ENCODE assay signal across 1 cellular context in the genomic region with DNA sequence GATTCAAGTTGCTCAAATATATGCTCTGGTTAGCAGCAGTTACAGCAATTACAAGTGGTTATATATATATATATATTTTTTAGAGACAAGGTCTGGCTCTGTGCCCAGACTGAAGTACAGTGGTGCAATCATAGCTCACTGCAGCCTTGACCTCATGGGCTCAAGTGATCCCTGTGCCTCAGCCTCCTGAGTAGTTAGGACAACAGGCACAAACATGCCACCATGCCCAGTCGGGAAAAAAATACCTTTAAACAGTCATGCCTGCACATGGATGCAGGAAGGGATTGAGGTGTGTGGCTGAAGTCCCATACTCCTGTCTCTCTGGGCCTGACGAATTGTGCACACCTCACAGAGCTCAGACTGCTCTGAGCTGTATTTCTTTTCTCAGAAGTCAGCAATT.
A peak's percentile ranks its signal among the peaks of the same experiment; 100 is the strongest.
TF ChIP-seq lines count a peak whose summit lies in the region.

No MANE protein-coding gene starts in this region.

TF ChIP-seq in HepG2, 621 proteins besides CTCF, POLR2A, EP300 and RAD21 (continued from another document and continues in another):
- TF ChIP-seq, protein P1, sequence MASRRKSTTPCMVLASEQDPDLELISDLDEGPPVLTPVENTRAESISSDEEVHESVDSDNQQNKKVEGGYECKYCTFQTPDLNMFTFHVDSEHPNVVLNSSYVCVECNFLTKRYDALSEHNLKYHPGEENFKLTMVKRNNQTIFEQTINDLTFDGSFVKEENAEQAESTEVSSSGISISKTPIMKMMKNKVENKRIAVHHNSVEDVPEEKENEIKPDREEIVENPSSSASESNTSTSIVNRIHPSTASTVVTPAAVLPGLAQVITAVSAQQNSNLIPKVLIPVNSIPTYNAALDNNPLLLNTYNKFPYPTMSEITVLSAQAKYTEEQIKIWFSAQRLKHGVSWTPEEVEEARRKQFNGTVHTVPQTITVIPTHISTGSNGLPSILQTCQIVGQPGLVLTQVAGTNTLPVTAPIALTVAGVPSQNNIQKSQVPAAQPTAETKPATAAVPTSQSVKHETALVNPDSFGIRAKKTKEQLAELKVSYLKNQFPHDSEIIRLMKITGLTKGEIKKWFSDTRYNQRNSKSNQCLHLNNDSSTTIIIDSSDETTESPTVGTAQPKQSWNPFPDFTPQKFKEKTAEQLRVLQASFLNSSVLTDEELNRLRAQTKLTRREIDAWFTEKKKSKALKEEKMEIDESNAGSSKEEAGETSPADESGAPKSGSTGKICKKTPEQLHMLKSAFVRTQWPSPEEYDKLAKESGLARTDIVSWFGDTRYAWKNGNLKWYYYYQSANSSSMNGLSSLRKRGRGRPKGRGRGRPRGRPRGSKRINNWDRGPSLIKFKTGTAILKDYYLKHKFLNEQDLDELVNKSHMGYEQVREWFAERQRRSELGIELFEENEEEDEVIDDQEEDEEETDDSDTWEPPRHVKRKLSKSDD (CRISPR knock-in tag; IDR thresholded peaks at IDR 0.05; ENCODE audit: low read depth) = 0 out of 2 replicates have a peak, but pooled peaks have one; percentile 47
- no peak for TF ChIP-seq ZNF781 (CRISPR knock-in tag; IDR thresholded peaks at IDR 0.05; ENCODE audit: borderline replicate concordance, not compliant biosample characterization)
- no peak for TF ChIP-seq SUZ12 (IDR thresholded peaks at IDR 0.05; ENCODE audit: low read depth, low read length)
- no peak for TF ChIP-seq MAZ (IDR thresholded peaks at IDR 0.05; ENCODE audit: borderline replicate concordance, low read depth, low read length)
- TF ChIP-seq MAZ (CRISPR knock-in tag; IDR thresholded peaks at IDR 0.05; ENCODE audit: low read depth) = no peak
- peak; percentile 89 for TF ChIP-seq RARA (CRISPR knock-in tag; IDR thresholded peaks at IDR 0.05)
- peak; percentile 87 for TF ChIP-seq SALL1 (CRISPR knock-in tag; IDR thresholded peaks at IDR 0.05)
- no peak for TF ChIP-seq MTA3 (CRISPR knock-in tag; IDR thresholded peaks at IDR 0.05)
- 0 out of 2 replicates have a peak, but pooled peaks have one; percentile 50 for TF ChIP-seq IRF2 (CRISPR knock-in tag; IDR thresholded peaks at IDR 0.05)
- TF ChIP-seq AGO2 (optimal IDR thresholded peaks at IDR 0.05; ENCODE audit: low read depth, low read length) = no peak
- TF ChIP-seq CBX5 (CRISPR knock-in tag; IDR thresholded peaks at IDR 0.05; ENCODE audit: borderline replicate concordance) = peak; percentile 66; the same call in 1 of the 2 replicates
- TF ChIP-seq SOX6 (IDR thresholded peaks at IDR 0.05) = no peak
- TF ChIP-seq SOX6 (CRISPR knock-in tag; IDR thresholded peaks at IDR 0.05) = peak; percentile 46; the same call in 1 of the 2 replicates
- TF ChIP-seq, protein P2, sequence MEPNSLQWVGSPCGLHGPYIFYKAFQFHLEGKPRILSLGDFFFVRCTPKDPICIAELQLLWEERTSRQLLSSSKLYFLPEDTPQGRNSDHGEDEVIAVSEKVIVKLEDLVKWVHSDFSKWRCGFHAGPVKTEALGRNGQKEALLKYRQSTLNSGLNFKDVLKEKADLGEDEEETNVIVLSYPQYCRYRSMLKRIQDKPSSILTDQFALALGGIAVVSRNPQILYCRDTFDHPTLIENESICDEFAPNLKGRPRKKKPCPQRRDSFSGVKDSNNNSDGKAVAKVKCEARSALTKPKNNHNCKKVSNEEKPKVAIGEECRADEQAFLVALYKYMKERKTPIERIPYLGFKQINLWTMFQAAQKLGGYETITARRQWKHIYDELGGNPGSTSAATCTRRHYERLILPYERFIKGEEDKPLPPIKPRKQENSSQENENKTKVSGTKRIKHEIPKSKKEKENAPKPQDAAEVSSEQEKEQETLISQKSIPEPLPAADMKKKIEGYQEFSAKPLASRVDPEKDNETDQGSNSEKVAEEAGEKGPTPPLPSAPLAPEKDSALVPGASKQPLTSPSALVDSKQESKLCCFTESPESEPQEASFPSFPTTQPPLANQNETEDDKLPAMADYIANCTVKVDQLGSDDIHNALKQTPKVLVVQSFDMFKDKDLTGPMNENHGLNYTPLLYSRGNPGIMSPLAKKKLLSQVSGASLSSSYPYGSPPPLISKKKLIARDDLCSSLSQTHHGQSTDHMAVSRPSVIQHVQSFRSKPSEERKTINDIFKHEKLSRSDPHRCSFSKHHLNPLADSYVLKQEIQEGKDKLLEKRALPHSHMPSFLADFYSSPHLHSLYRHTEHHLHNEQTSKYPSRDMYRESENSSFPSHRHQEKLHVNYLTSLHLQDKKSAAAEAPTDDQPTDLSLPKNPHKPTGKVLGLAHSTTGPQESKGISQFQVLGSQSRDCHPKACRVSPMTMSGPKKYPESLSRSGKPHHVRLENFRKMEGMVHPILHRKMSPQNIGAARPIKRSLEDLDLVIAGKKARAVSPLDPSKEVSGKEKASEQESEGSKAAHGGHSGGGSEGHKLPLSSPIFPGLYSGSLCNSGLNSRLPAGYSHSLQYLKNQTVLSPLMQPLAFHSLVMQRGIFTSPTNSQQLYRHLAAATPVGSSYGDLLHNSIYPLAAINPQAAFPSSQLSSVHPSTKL (CRISPR knock-in tag; IDR thresholded peaks at IDR 0.05) = peak; percentile 94
- TF ChIP-seq, protein P3, sequence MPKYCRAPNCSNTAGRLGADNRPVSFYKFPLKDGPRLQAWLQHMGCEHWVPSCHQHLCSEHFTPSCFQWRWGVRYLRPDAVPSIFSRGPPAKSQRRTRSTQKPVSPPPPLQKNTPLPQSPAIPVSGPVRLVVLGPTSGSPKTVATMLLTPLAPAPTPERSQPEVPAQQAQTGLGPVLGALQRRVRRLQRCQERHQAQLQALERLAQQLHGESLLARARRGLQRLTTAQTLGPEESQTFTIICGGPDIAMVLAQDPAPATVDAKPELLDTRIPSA (CRISPR knock-in tag; IDR thresholded peaks at IDR 0.05; ENCODE audit: borderline replicate concordance) = no peak
- TF ChIP-seq SP140L (CRISPR knock-in tag; IDR thresholded peaks at IDR 0.05; ENCODE audit: borderline replicate concordance) = no peak
- TF ChIP-seq MAFK (conservative IDR thresholded peaks at IDR 0.05 in 1 of 2, IDR thresholded peaks at IDR 0.05 in 1 of 2; ENCODE audit: low read length in 2 of 2) = peak in 1 of 2 experiments; percentile 24; a peak in 1 of 4 replicates
- TF ChIP-seq, protein P4, sequence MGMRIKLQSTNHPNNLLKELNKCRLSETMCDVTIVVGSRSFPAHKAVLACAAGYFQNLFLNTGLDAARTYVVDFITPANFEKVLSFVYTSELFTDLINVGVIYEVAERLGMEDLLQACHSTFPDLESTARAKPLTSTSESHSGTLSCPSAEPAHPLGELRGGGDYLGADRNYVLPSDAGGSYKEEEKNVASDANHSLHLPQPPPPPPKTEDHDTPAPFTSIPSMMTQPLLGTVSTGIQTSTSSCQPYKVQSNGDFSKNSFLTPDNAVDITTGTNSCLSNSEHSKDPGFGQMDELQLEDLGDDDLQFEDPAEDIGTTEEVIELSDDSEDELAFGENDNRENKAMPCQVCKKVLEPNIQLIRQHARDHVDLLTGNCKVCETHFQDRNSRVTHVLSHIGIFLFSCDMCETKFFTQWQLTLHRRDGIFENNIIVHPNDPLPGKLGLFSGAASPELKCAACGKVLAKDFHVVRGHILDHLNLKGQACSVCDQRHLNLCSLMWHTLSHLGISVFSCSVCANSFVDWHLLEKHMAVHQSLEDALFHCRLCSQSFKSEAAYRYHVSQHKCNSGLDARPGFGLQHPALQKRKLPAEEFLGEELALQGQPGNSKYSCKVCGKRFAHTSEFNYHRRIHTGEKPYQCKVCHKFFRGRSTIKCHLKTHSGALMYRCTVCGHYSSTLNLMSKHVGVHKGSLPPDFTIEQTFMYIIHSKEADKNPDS (CRISPR knock-in tag; IDR thresholded peaks at IDR 0.05) = no peak
- TF ChIP-seq, protein P5, sequence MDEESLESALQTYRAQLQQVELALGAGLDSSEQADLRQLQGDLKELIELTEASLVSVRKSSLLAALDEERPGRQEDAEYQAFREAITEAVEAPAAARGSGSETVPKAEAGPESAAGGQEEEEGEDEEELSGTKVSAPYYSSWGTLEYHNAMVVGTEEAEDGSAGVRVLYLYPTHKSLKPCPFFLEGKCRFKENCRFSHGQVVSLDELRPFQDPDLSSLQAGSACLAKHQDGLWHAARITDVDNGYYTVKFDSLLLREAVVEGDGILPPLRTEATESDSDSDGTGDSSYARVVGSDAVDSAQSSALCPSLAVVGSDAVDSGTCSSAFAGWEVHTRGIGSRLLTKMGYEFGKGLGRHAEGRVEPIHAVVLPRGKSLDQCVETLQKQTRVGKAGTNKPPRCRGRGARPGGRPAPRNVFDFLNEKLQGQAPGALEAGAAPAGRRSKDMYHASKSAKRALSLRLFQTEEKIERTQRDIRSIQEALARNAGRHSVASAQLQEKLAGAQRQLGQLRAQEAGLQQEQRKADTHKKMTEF (CRISPR knock-in tag; IDR thresholded peaks at IDR 0.05) = peak; percentile 58; the same call in 1 of the 2 replicates
- TF ChIP-seq TEAD3 (CRISPR knock-in tag; optimal IDR thresholded peaks at IDR 0.05; ENCODE audit: borderline replicate concordance) = peak; percentile 45
- TF ChIP-seq ISL2 (CRISPR knock-in tag; IDR thresholded peaks at IDR 0.05) = peak; percentile 59; the same call in 1 of the 2 replicates
- TF ChIP-seq HOXA3 (CRISPR knock-in tag; IDR thresholded peaks at IDR 0.05) = peak; percentile 48; the same call in 1 of the 2 replicates
- peak; percentile 17 for TF ChIP-seq TBL1XR1 (IDR thresholded peaks at IDR 0.05; ENCODE audit: borderline replicate concordance, low read length, partially characterized antibody)
- no peak for TF ChIP-seq GTF3A (CRISPR knock-in tag; conservative IDR thresholded peaks at IDR 0.05)
- no peak for TF ChIP-seq ZBTB42 (CRISPR knock-in tag; IDR thresholded peaks at IDR 0.05)
- peak; percentile 35 for TF ChIP-seq PHF5A (CRISPR knock-in tag; IDR thresholded peaks at IDR 0.05; ENCODE audit: low read depth, unreplicated experiment)
- no peak for TF ChIP-seq ZNF562 (CRISPR knock-in tag; IDR thresholded peaks at IDR 0.05; ENCODE audit: borderline replicate concordance)
- no peak for TF ChIP-seq PHF21A (CRISPR knock-in tag; IDR thresholded peaks at IDR 0.05)
- TF ChIP-seq ZMYM4 (CRISPR knock-in tag; IDR thresholded peaks at IDR 0.05) = peak; percentile 21; the same call in 1 of the 2 replicates
- peak; percentile 70; the same call in 1 of the 2 replicates for TF ChIP-seq FOXA3 (CRISPR knock-in tag; IDR thresholded peaks at IDR 0.05)
- TF ChIP-seq CEBPG (CRISPR knock-in tag; IDR thresholded peaks at IDR 0.05) = peak; percentile 86
- TF ChIP-seq ZNF260 (CRISPR knock-in tag; IDR thresholded peaks at IDR 0.05; ENCODE audit: borderline replicate concordance, low read depth) = no peak
- no peak for TF ChIP-seq JUN (CRISPR knock-in tag; IDR thresholded peaks at IDR 0.05)
- peak; percentile 65; the same call in 1 of the 2 replicates for TF ChIP-seq RFX1 (IDR thresholded peaks at IDR 0.05)
- peak; percentile 55; the same call in 1 of the 3 replicates for TF ChIP-seq MXI1 (IDR thresholded peaks at IDR 0.05; ENCODE audit: borderline replicate concordance, low read depth, low read length)
- TF ChIP-seq KAT8 (CRISPR knock-in tag; IDR thresholded peaks at IDR 0.05) = 0 out of 2 replicates have a peak, but pooled peaks have one; percentile 29
- TF ChIP-seq, protein P6, sequence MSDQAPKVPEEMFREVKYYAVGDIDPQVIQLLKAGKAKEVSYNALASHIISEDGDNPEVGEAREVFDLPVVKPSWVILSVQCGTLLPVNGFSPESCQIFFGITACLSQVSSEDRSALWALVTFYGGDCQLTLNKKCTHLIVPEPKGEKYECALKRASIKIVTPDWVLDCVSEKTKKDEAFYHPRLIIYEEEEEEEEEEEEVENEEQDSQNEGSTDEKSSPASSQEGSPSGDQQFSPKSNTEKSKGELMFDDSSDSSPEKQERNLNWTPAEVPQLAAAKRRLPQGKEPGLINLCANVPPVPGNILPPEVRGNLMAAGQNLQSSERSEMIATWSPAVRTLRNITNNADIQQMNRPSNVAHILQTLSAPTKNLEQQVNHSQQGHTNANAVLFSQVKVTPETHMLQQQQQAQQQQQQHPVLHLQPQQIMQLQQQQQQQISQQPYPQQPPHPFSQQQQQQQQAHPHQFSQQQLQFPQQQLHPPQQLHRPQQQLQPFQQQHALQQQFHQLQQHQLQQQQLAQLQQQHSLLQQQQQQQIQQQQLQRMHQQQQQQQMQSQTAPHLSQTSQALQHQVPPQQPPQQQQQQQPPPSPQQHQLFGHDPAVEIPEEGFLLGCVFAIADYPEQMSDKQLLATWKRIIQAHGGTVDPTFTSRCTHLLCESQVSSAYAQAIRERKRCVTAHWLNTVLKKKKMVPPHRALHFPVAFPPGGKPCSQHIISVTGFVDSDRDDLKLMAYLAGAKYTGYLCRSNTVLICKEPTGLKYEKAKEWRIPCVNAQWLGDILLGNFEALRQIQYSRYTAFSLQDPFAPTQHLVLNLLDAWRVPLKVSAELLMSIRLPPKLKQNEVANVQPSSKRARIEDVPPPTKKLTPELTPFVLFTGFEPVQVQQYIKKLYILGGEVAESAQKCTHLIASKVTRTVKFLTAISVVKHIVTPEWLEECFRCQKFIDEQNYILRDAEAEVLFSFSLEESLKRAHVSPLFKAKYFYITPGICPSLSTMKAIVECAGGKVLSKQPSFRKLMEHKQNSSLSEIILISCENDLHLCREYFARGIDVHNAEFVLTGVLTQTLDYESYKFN (CRISPR knock-in tag; conservative IDR thresholded peaks at IDR 0.05) = peak; percentile 62; the same call in 1 of the 2 replicates
- no peak for TF ChIP-seq FOXA1 (IDR thresholded peaks at IDR 0.05)
- peak; percentile 22; the same call in 1 of the 2 replicates for TF ChIP-seq FOXA1 (CRISPR knock-in tag; IDR thresholded peaks at IDR 0.05)
- no peak for TF ChIP-seq RELA (CRISPR knock-in tag; IDR thresholded peaks at IDR 0.05)
- TF ChIP-seq SOX5 (CRISPR knock-in tag; IDR thresholded peaks at IDR 0.05; ENCODE audit: borderline replicate concordance) = peak; percentile 58; the same call in 1 of the 2 replicates
- TF ChIP-seq HMG20A (CRISPR knock-in tag; IDR thresholded peaks at IDR 0.05; ENCODE audit: borderline replicate concordance) = peak; percentile 88
- TF ChIP-seq KDM2A (CRISPR knock-in tag; IDR thresholded peaks at IDR 0.05; ENCODE audit: borderline replicate concordance, low read depth) = 0 out of 2 replicates have a peak, but pooled peaks have one; percentile 24
- peak; percentile 86 for TF ChIP-seq HNF4A (CRISPR knock-in tag; IDR thresholded peaks at IDR 0.05)
- TF ChIP-seq ATF1 (CRISPR knock-in tag; IDR thresholded peaks at IDR 0.05) = no peak
- TF ChIP-seq ERF (CRISPR knock-in tag; IDR thresholded peaks at IDR 0.05) = no peak
- TF ChIP-seq RFX3 (CRISPR knock-in tag; IDR thresholded peaks at IDR 0.05) = 0 out of 2 replicates have a peak, but pooled peaks have one; percentile 41
- TF ChIP-seq, protein P7, sequence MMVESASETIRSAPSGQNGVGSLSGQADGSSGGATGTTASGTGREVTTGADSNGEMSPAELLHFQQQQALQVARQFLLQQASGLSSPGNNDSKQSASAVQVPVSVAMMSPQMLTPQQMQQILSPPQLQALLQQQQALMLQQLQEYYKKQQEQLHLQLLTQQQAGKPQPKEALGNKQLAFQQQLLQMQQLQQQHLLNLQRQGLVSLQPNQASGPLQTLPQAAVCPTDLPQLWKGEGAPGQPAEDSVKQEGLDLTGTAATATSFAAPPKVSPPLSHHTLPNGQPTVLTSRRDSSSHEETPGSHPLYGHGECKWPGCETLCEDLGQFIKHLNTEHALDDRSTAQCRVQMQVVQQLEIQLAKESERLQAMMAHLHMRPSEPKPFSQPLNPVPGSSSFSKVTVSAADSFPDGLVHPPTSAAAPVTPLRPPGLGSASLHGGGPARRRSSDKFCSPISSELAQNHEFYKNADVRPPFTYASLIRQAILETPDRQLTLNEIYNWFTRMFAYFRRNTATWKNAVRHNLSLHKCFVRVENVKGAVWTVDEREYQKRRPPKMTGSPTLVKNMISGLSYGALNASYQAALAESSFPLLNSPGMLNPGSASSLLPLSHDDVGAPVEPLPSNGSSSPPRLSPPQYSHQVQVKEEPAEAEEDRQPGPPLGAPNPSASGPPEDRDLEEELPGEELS (CRISPR knock-in tag; IDR thresholded peaks at IDR 0.05) = peak; percentile 43; the same call in 1 of the 2 replicates
- TF ChIP-seq BCL6 (CRISPR knock-in tag; IDR thresholded peaks at IDR 0.05) = peak; percentile 45; the same call in 1 of the 2 replicates
- 0 out of 2 replicates have a peak, but pooled peaks have one; percentile 14 for TF ChIP-seq ZMYM3 (CRISPR knock-in tag; IDR thresholded peaks at IDR 0.05)
- TF ChIP-seq NFE2L2 (IDR thresholded peaks at IDR 0.05; ENCODE audit: low read length) = no peak
